Comparison of ENCODE assay signal across 9 cellular contexts in genomic region chr22:19879996-19880785, GRCh38. TPM values are rescaled to one million over a fixed set of nuclear protein-coding genes. Genes with fewer than 3 reads are reported as not detected.
DNase-seq lines count a peak whose midpoint lies in the region; ATAC-seq and TF ChIP-seq lines count a peak whose summit lies in the region.
"Had no signal": no experiment of that assay in that cellular context is flagged by ENCODE, and none has a peak within 500 bp of the region (broad histone marks: within the 10 kb centered on the region; RNA-seq: fewer than 3 reads in every experiment).

No MANE protein-coding gene starts in this region.

- peak overlapping the region; percentile 18; the same call in 1 of the 2 replicates for H3K4me3 ChIP-seq in HUES64 (ENCODE audit: low read length)

- H3K36me3 Mint-ChIP-seq in osteocyte (ENCODE audit: unreplicated experiment) = no peaks in the 10 kb centered on the region
- H3K36me3 Mint-ChIP-seq: naive B cell had no signal

- peak overlapping the region; percentile 80 for H3K27ac ChIP-seq in HUES64 (ENCODE audit: low read depth, low read length)

- peaks cover 5% of the 10 kb centered on the region; the same call in 1 of the 2 replicates for H3K36me3 ChIP-seq in HUES64 (ENCODE audit: insufficient read depth, low read length)

- no peak for TF ChIP-seq CTCF in osteocyte (IDR thresholded peaks at IDR 0.05)

- H3K9me3 ChIP-seq in HUES64 (ENCODE audit: insufficient read depth, low read depth, low read length) = no peaks in the 10 kb centered on the region

- H3K4me1 Mint-ChIP-seq in osteocyte (ENCODE audit: unreplicated experiment) = peaks cover 66% of the 10 kb centered on the region

- ATAC-seq in HG03571 (IDR thresholded peaks at IDR 0.05; ENCODE audit: unreplicated experiment) = no peak

- H3K9ac ChIP-seq in HUES64 (ENCODE audit: low read depth, low read length) = peak overlapping the region; percentile 75

- H3K4me1 ChIP-seq in HUES64 (ENCODE audit: insufficient read depth, low read length) = peaks cover 25% of the 10 kb centered on the region

- H3K9me3 Mint-ChIP-seq in osteocyte (ENCODE audit: unreplicated experiment) = no peaks in the 10 kb centered on the region
- H3K9me3 Mint-ChIP-seq: naive B cell had no signal

- peak overlapping the region; percentile 94 for H3K27ac Mint-ChIP-seq in osteocyte (ENCODE audit: unreplicated experiment)
- H3K27ac Mint-ChIP-seq: naive B cell had no signal

- DNase-seq in D341Med (ENCODE audit: low spot score) (peak; percentile 33), glomerular visceral epithelial cell (ENCODE audit: extremely low spot score) (peak; percentile 33), osteocyte (ENCODE audit: extremely low spot score, unreplicated experiment) (no peak), DMS 273 treated with DMSO at 0.1 percent for 48 hours (lab: John Stamatoyannopoulos, UW) (no peak), Ammon's horn (ENCODE audit: low spot score) (no peak), H4 (ENCODE audit: low spot score) (no peak)
- DNase-seq: naive B cell had no signal

- no peaks in the 10 kb centered on the region for H3K27me3 ChIP-seq in HUES64 (ENCODE audit: insufficient read depth, low read length)

- no peak overlapping the region for H3K4me3 Mint-ChIP-seq in osteocyte (ENCODE audit: unreplicated experiment)
- H3K4me3 Mint-ChIP-seq: naive B cell had no signal

- no peaks in the 10 kb centered on the region for H3K27me3 Mint-ChIP-seq in osteocyte (ENCODE audit: unreplicated experiment)
- H3K27me3 Mint-ChIP-seq: naive B cell had no signal

- 89% methylated on average over 34 of the region's 34 CpGs for WGBS in HUES64

RNA-seq across cellular contexts. Expression of gene GNB1L, which starts 25.5 kb away (rescaled TPM):
- 9.5 TPM for polyA plus RNA-seq in HUES64 (2013, experiment 1 of 2)
- polyA plus RNA-seq in HUES64 (2013, experiment 2 of 2) = 11.0 TPM
- 6.0 and 6.1 TPM in 2 replicates for total RNA-seq in osteocyte
- total RNA-seq in H4 (2014; rRNA removed; shearing (Covaris generic)) = 5.7 and 12.4 TPM in 2 replicates

RNA-seq across cellular contexts. Expression of gene RTL10, which starts 25.5 kb away (rescaled TPM):
- polyA plus RNA-seq in HUES64 (2013, experiment 1 of 2) = 9.9 TPM
- 9.8 TPM for polyA plus RNA-seq in HUES64 (2013, experiment 2 of 2)
- 28.5 and 30.4 TPM in 2 replicates for total RNA-seq in osteocyte
- 2.3 and 2.6 TPM in 2 replicates for total RNA-seq in H4 (2014; rRNA removed; shearing (Covaris generic))

Comparison
In these comparisons a context has a peak if more than half of its experiments do, and no peak if none do; other contexts are left out.
1. DNase-seq: peak in D341Med (single experiment) and glomerular visceral epithelial cell (single experiment); none in osteocyte (single experiment), DMS 273 treated with DMSO at 0.1 percent for 48 hours (single experiment), Ammon's horn (single experiment) and H4 (single experiment).